ENCODE assay signal across 13 cellular contexts in the genomic region with DNA sequence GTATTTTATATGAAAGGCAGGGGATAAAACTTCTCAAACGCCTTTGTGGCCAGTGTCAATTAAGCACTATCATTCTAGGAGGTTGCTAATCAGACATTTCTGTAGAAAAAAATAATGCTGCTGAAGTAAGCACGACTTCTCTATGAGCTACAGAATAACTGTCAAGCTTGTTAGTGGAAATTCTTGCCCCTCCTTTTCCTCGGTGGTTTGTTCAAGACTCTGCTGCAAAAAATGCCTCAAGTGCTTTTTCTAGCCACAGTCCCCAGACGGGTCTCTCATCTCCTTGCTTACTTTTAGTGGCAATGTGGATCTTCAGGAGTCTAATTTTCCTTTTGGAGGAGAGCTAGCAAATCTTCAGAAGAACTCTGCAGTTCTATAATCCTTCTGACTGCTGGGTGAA.
DNase-seq lines count a peak whose midpoint lies in the region; ATAC-seq and TF ChIP-seq lines count a peak whose summit lies in the region.
"Had no signal": no experiment of that assay in that cellular context is flagged by ENCODE, and none has a peak within 500 bp of the region (broad histone marks: within the 10 kb centered on the region; RNA-seq: fewer than 3 reads in every experiment).

No MANE protein-coding gene starts in this region.

- H3K9me3 Mint-ChIP-seq in activated CD4-positive, alpha-beta memory T cell treated with anti-CD3 and anti-CD28 coated beads, Interleukin-2, amount 10 ng/mL, durations not matched to agents 7 days and 5 days: no peaks in the 10 kb centered on the region
- no peaks in the 10 kb centered on the region for H3K9me3 Mint-ChIP-seq in activated CD4-positive, alpha-beta memory T cell treated with anti-CD3 and anti-CD28 coated beads for 36 hours
- no peaks in the 10 kb centered on the region for H3K9me3 Mint-ChIP-seq in CD8-positive, alpha-beta T cell
- no peaks in the 10 kb centered on the region for H3K9me3 Mint-ChIP-seq in effector memory CD8-positive, alpha-beta T cell

- H3K9ac ChIP-seq in SK-N-MC (ENCODE audit: insufficient read length): no peak overlapping the region

- no peak for TF ChIP-seq CTCF in CD8-positive, alpha-beta T cell (IDR thresholded peaks at IDR 0.05)

- POLR2A ChIA-PET in activated CD4-positive, alpha-beta memory T cell treated with anti-CD3 and anti-CD28 coated beads, Interleukin-2, amount 10 ng/mL, durations not matched to agents 7 days and 5 days (lab: Charles Lee): interaction anchor here (0.9 to 2.8 kb wide), 9 partner anchors 10 to 96 kb away, joined by 3 to 17 read pairs (median 5); no protein-coding TSS in a partner anchor
- POLR2A ChIA-PET in activated CD4-positive, alpha-beta memory T cell treated with anti-CD3 and anti-CD28 coated beads for 36 hours (lab: Charles Lee): no interaction called here
- POLR2A ChIA-PET in CD8-positive, alpha-beta T cell (lab: Charles Lee): interaction anchor here (1.0 to 1.9 kb wide), 4 partner anchors 12 to 19 kb away, joined by 3 to 7 read pairs (median 6); no protein-coding TSS in a partner anchor

- DNase-seq in activated CD4-positive, alpha-beta memory T cell treated with anti-CD3 and anti-CD28 coated beads, Interleukin-2, amount 10 ng/mL, durations not matched to agents 7 days and 5 days: no peak
- no peak for DNase-seq in activated CD4-positive, alpha-beta memory T cell treated with anti-CD3 and anti-CD28 coated beads for 36 hours
- no peak for DNase-seq in CD8-positive, alpha-beta T cell
- DNase-seq in SK-N-MC (ENCODE audit: low read depth, low spot score): peak; percentile 37
- DNase-seq in effector memory CD8-positive, alpha-beta T cell: no peak
- DNase-seq: H7, NCI-H1417, NCI-H2029, SIG-M5 had no signal

- no peaks in the 10 kb centered on the region for H3K27me3 Mint-ChIP-seq in activated CD4-positive, alpha-beta memory T cell treated with anti-CD3 and anti-CD28 coated beads, Interleukin-2, amount 10 ng/mL, durations not matched to agents 7 days and 5 days
- H3K27me3 Mint-ChIP-seq in activated CD4-positive, alpha-beta memory T cell treated with anti-CD3 and anti-CD28 coated beads for 36 hours: no peaks in the 10 kb centered on the region
- H3K27me3 Mint-ChIP-seq in CD8-positive, alpha-beta T cell (ENCODE audit: low read depth): no peaks in the 10 kb centered on the region
- H3K27me3 Mint-ChIP-seq in effector memory CD8-positive, alpha-beta T cell: no peaks in the 10 kb centered on the region

- H3K27ac Mint-ChIP-seq in activated CD4-positive, alpha-beta memory T cell treated with anti-CD3 and anti-CD28 coated beads, Interleukin-2, amount 10 ng/mL, durations not matched to agents 7 days and 5 days: peak overlapping the region; percentile 74
- no peak overlapping the region for H3K27ac Mint-ChIP-seq in activated CD4-positive, alpha-beta memory T cell treated with anti-CD3 and anti-CD28 coated beads for 36 hours
- H3K27ac Mint-ChIP-seq in CD8-positive, alpha-beta T cell: peak overlapping the region; percentile 69
- peak overlapping the region in 1 of 2 donors; percentile 62 for H3K27ac Mint-ChIP-seq in effector memory CD8-positive, alpha-beta T cell

- no peaks in the 10 kb centered on the region for H3K36me3 ChIP-seq in CD8-positive, alpha-beta T cell (ENCODE audit: insufficient read depth, low read length)
- H3K36me3 ChIP-seq in SK-N-MC (ENCODE audit: insufficient read depth, low read length): no peaks in the 10 kb centered on the region
- H3K36me3 ChIP-seq in mesodermal cell (ENCODE audit: control insufficient read depth, insufficient read depth, low read length): no peaks in the 10 kb centered on the region

- H3K4me1 Mint-ChIP-seq in activated CD4-positive, alpha-beta memory T cell treated with anti-CD3 and anti-CD28 coated beads, Interleukin-2, amount 10 ng/mL, durations not matched to agents 7 days and 5 days: peaks cover 65% of the 10 kb centered on the region
- H3K4me1 Mint-ChIP-seq in activated CD4-positive, alpha-beta memory T cell treated with anti-CD3 and anti-CD28 coated beads for 36 hours (ENCODE audit: low read depth): peaks cover 49% of the 10 kb centered on the region
- peaks cover 64% of the 10 kb centered on the region for H3K4me1 Mint-ChIP-seq in CD8-positive, alpha-beta T cell (ENCODE audit: low read depth)
- peaks cover 32 to 37% of the 10 kb centered on the region in 2 donors for H3K4me1 Mint-ChIP-seq in effector memory CD8-positive, alpha-beta T cell (ENCODE audit: low read depth in 2 of 2)
- H3K4me1 Mint-ChIP-seq: CD14-positive monocyte had no signal

- H3K4me1 ChIP-seq in CD8-positive, alpha-beta T cell (ENCODE audit: insufficient read depth, low read length): peaks cover 66% of the 10 kb centered on the region
- no peaks in the 10 kb centered on the region for H3K4me1 ChIP-seq in mesodermal cell (ENCODE audit: control insufficient read depth, insufficient read depth, low read length, poor library complexity, severe bottlenecking)

- no peak overlapping the region for H3K4me3 Mint-ChIP-seq in activated CD4-positive, alpha-beta memory T cell treated with anti-CD3 and anti-CD28 coated beads, Interleukin-2, amount 10 ng/mL, durations not matched to agents 7 days and 5 days
- H3K4me3 Mint-ChIP-seq in activated CD4-positive, alpha-beta memory T cell treated with anti-CD3 and anti-CD28 coated beads for 36 hours: no peak overlapping the region
- peak overlapping the region; percentile 20 for H3K4me3 Mint-ChIP-seq in CD8-positive, alpha-beta T cell
- H3K4me3 Mint-ChIP-seq in effector memory CD8-positive, alpha-beta T cell: peak overlapping the region in 1 of 2 donors; percentile 35
- H3K4me3 Mint-ChIP-seq: CD14-positive monocyte had no signal

- CTCF ChIA-PET in activated CD4-positive, alpha-beta memory T cell treated with anti-CD3 and anti-CD28 coated beads, Interleukin-2, amount 10 ng/mL, durations not matched to agents 7 days and 5 days (lab: Charles Lee): interaction anchor here (0.7 to 1.7 kb wide), 8 partner anchors 13 to 96 kb away, joined by 3 to 10 read pairs (median 6); no protein-coding TSS in a partner anchor
- CTCF ChIA-PET in activated CD4-positive, alpha-beta memory T cell treated with anti-CD3 and anti-CD28 coated beads for 36 hours (lab: Charles Lee): interaction anchor here (0.9 kb wide), 1 partner anchor 13 kb away, joined by 3 read pairs; no protein-coding TSS in a partner anchor
- CTCF ChIA-PET in CD8-positive, alpha-beta T cell (lab: Charles Lee): interaction anchor here (1.1 to 1.7 kb wide), 5 partner anchors 20 to 449 kb away, joined by 3 to 9 read pairs (median 6); no protein-coding TSS in a partner anchor

- no peaks in the 10 kb centered on the region for H3K9me3 ChIP-seq in CD8-positive, alpha-beta T cell (ENCODE audit: low read length)
- no peaks in the 10 kb centered on the region for H3K9me3 ChIP-seq in SK-N-MC (ENCODE audit: low read depth, low read length)
- H3K9me3 ChIP-seq in mesodermal cell (ENCODE audit: control insufficient read depth, low read length): no peaks in the 10 kb centered on the region

- intact Hi-C loops in activated CD4-positive, alpha-beta memory T cell treated with anti-CD3 and anti-CD28 coated beads for 36 hours (cut with micrococcal nuclease): no loop called here
- intact Hi-C loops in CD8-positive, alpha-beta T cell (cut with DNase I, micrococcal nuclease): no loop called here

- H3K27ac ChIP-seq in CD8-positive, alpha-beta T cell (ENCODE audit: low read depth, low read length): no peak overlapping the region
- H3K27ac ChIP-seq in SK-N-MC (peak overlapping the region; percentile 86), mesodermal cell (ENCODE audit: low read depth, low read length, severe bottlenecking) (peak overlapping the region; percentile 46)

- no peak for ATAC-seq in CD8-positive, alpha-beta T cell
- ATAC-seq in effector memory CD8-positive, alpha-beta T cell (replicated peaks): no peak
- no peak for ATAC-seq in HG02885 (IDR thresholded peaks at IDR 0.05; ENCODE audit: poor library complexity, unreplicated experiment)
- ATAC-seq in GM18867 (IDR thresholded peaks at IDR 0.05; ENCODE audit: unreplicated experiment): no peak

- WGBS in mesodermal cell (ENCODE audit: insufficient coverage in 2 of 2), 2 experiments: 91 to 96% methylated on average over 3 to 4 of the region's 4 CpGs

- H3K4me3 ChIP-seq in CD8-positive, alpha-beta T cell (ENCODE audit: low read depth, low read length): no peak overlapping the region
- peak overlapping the region; percentile 61 for H3K4me3 ChIP-seq in SK-N-MC
- H3K4me3 ChIP-seq in mesodermal cell (ENCODE audit: extremely low read depth, insufficient read depth, low read length, poor library complexity, severe bottlenecking): no peak overlapping the region

- no peaks in the 10 kb centered on the region for H3K27me3 ChIP-seq in CD8-positive, alpha-beta T cell (ENCODE audit: insufficient read depth, low read length)

- peaks cover 22% of the 10 kb centered on the region for H3K36me3 Mint-ChIP-seq in activated CD4-positive, alpha-beta memory T cell treated with anti-CD3 and anti-CD28 coated beads, Interleukin-2, amount 10 ng/mL, durations not matched to agents 7 days and 5 days (ENCODE audit: low read depth)
- no peaks in the 10 kb centered on the region for H3K36me3 Mint-ChIP-seq in activated CD4-positive, alpha-beta memory T cell treated with anti-CD3 and anti-CD28 coated beads for 36 hours
- no peaks in the 10 kb centered on the region for H3K36me3 Mint-ChIP-seq in CD8-positive, alpha-beta T cell
- peaks cover 5% of the 10 kb centered on the region for H3K36me3 Mint-ChIP-seq in effector memory CD8-positive, alpha-beta T cell (ENCODE audit: insufficient read depth)
- H3K36me3 Mint-ChIP-seq: CD14-positive monocyte had no signal
